In the genomic region with DNA sequence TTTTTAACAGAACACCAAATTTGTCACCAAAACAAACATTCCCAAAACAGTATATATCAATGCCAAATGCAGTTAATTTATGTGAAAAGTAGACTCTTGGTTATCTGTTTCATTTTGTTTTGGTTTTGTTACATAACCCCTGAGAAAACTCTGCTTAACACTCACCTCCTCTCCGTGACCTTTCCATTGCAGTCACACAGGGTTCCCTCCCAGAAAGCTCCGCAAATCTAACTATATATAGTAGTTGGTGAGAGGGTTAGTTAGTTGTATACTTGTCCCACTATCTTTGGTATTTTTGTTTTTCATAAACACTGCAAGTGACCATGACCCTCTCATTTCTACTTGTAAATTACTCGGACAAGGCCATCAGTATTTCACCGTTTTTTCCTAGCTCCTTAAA, we compare ENCODE assay signal across 19 cellular contexts. TPM values are rescaled to one million over a fixed set of nuclear protein-coding genes. Genes with fewer than 3 reads are reported as not detected.
"Had no signal": no experiment of that assay in that cellular context is flagged by ENCODE, and none has a peak within 500 bp of the region (broad histone marks: within the 10 kb centered on the region; RNA-seq: fewer than 3 reads in every experiment).

No MANE protein-coding gene starts in this region.

- H3K9me3 ChIP-seq: esophagus muscularis mucosa, mucosa of descending colon, neutrophil, pancreas, thyroid gland, vagina had no signal

- H3K4me1 ChIP-seq: foreskin keratinocyte had no signal

- DNase-seq: central memory CD4-positive, alpha-beta T cell; effector memory CD4-positive, alpha-beta T cell; foreskin keratinocyte; glutamatergic neuron; kidney; mucosa of descending colon; naive B cell; pancreas; stimulated activated CD4-positive, alpha-beta T cell treated with anti-CD3 and anti-CD28 coated beads, Interleukin-15, amount 100 ng/mL, for 24 hours; stimulated activated CD4-positive, alpha-beta T cell treated with anti-CD3 and anti-CD28 coated beads, Interleukin-2, amount 100 ng/mL, for 48 hours; stimulated activated naive B cell treated with anti-CD40 and anti-IgM and Interleukin-4, amounts not matched to agents 10 μg/mL and 1 μg/mL and 100 μg/mL, for 72 hours; thyroid gland; trophoblast cell had no signal

- H3K4me3 ChIP-seq: esophagus muscularis mucosa, lung, mucosa of descending colon, pancreas, skin epidermis, thyroid gland, vagina had no signal

- H3K36me3 ChIP-seq: esophagus muscularis mucosa, neutrophil, pancreas, thyroid gland, vagina had no signal

- H3K27ac ChIP-seq: esophagus muscularis mucosa, foreskin keratinocyte, neutrophil, pancreas, skin epidermis, thyroid gland, vagina had no signal

- ATAC-seq: foreskin keratinocyte; mucosa of descending colon; natural killer cell treated with Interleukin-12 subunit alpha and Interleukin-12 subunit beta and Interleukin-15 and Interleukin-18, amount 100 ng/mL, for 72 hours; pancreas; stimulated activated naive B cell treated with anti-CD40 and anti-IgM and Interleukin-4, amounts not matched to agents 10 μg/mL and 1 μg/mL and 100 μg/mL, for 72 hours had no signal

- H3K27me3 ChIP-seq: esophagus muscularis mucosa, foreskin keratinocyte, neutrophil, pancreas, thyroid gland, vagina had no signal

RNA-seq across cellular contexts. Expression of a gene that starts 25.5 kb away (rescaled TPM):
- total RNA-seq: natural killer cell treated with Interleukin-12 subunit alpha and Interleukin-12 subunit beta and Interleukin-15 and Interleukin-18, amount 100 ng/mL, for 72 hours had no signal
